9 cellular contexts compared by ENCODE assay signal in genomic region chr5:177509991-177510566, GRCh38. TPM values are rescaled to one million over a fixed set of nuclear protein-coding genes. Genes with fewer than 3 reads are reported as not detected.
DNase-seq lines count a peak whose midpoint lies in the region; ATAC-seq, FAIRE-seq and TF ChIP-seq lines count a peak whose summit lies in the region.
"Had no signal": no experiment of that assay in that cellular context is flagged by ENCODE, and none has a peak within 500 bp of the region (broad histone marks: within the 10 kb centered on the region; RNA-seq: fewer than 3 reads in every experiment).

No MANE protein-coding gene starts in this region.

- H3K4me1 ChIP-seq in left ventricle myocardium inferior = peaks cover 20% of the 10 kb centered on the region
- peaks cover 0 to 32% (median 0%) of the 10 kb centered on the region in 12 donors for H3K4me1 ChIP-seq in heart left ventricle
- peaks cover 0 to 12% (median 9%) of the 10 kb centered on the region in 4 experiments; a peak in 5 of 7 replicates for H3K4me1 ChIP-seq in H1 (replicated peaks in 1 of 4; ENCODE audit: control insufficient read depth in 3 of 4, insufficient read depth in 4 of 4, low read length in 3 of 4)
- H3K4me1 ChIP-seq in upper lobe of right lung = no peaks in the 10 kb centered on the region

- H3K79me1 ChIP-seq in H1 (ENCODE audit: low read depth, low read length) = 0 out of 2 replicates have a peak, but pooled peaks cover 2% of the 10 kb centered on the region

- no peak for TF ChIP-seq RAD21 in H1 (IDR thresholded peaks at IDR 0.05 in 1 of 2, conservative IDR thresholded peaks at IDR 0.05 in 1 of 2; ENCODE audit: low read depth in 2 of 2, low read length in 2 of 2)

- H2BK12ac ChIP-seq in H1 (ENCODE audit: low read depth, low read length) = no peak overlapping the region

- H2BK5ac ChIP-seq in H1 (ENCODE audit: low read depth, low read length) = peak overlapping the region; percentile 71; the same call in 1 of the 2 replicates

- TF ChIP-seq EP300 in H1 (IDR thresholded peaks at IDR 0.05; ENCODE audit: borderline replicate concordance in 1 of 2, low read depth in 2 of 2, low read length in 2 of 2) = no peak

- H2AFZ ChIP-seq in H1 (ENCODE audit: low read length) = no peak overlapping the region

- no peak overlapping the region for H4K91ac ChIP-seq in H1 (replicated peaks; ENCODE audit: insufficient read length, low read length)

- no peaks in the 10 kb centered on the region for H3K23me2 ChIP-seq in H1 (ENCODE audit: low read depth, low read length)

- H3K27me3 ChIP-seq in left ventricle myocardium inferior (ENCODE audit: low read depth) = no peaks in the 10 kb centered on the region
- H3K27me3 ChIP-seq in heart left ventricle = no peaks in the 10 kb centered on the region
- no peaks in the 10 kb centered on the region for H3K27me3 ChIP-seq in H1 (replicated peaks in 1 of 4; ENCODE audit: control insufficient read depth in 3 of 4, extremely low read depth in 1 of 4, insufficient read depth in 3 of 4, low read length in 3 of 4)
- no peaks in the 10 kb centered on the region for H3K27me3 ChIP-seq in upper lobe of right lung

- peaks cover 0 to 17% of the 10 kb centered on the region in 2 experiments for H4K20me1 ChIP-seq in H1 (replicated peaks in 1 of 2; ENCODE audit: control insufficient read depth in 1 of 2, insufficient read depth in 2 of 2, low read length in 2 of 2)

- H4K8ac ChIP-seq in H1 (ENCODE audit: extremely low read depth, insufficient read depth, low read length) = no peak overlapping the region

- H3K27ac ChIP-seq in left ventricle myocardium inferior (replicated peaks) (peak overlapping the region; percentile 56), heart left ventricle (peak overlapping the region in 4 of 12 donors; percentile 14 to 93 (median 50)), H1 (ENCODE audit: low read depth, low read length) (no peak overlapping the region), upper lobe of right lung (peak overlapping the region; percentile 87)

- 0 out of 2 replicates have a peak overlapping the region, but pooled peaks have one; percentile 29 for H2BK15ac ChIP-seq in H1 (ENCODE audit: low read length)

- no peak overlapping the region for H2BK20ac ChIP-seq in H1 (ENCODE audit: low read length)

- intact Hi-C loops in left ventricle myocardium inferior (cut with micrococcal nuclease) = no loop called here
- intact Hi-C loops in heart left ventricle (cut with DNase I) = loop anchor here in 3 of 10 donors (10.0 kb wide), 2 partner anchors 85 to 195 kb away; partner anchors contain the start of genes TMED9 (in 2 of the 3) and MXD3 (in 1 of the 3)
- intact Hi-C loops in upper lobe of right lung (cut with DNase I) = no loop called here

- peaks cover 45% of the 10 kb centered on the region for H3K36me3 ChIP-seq in left ventricle myocardium inferior
- H3K36me3 ChIP-seq in heart left ventricle = peaks cover 7 to 50% (median 42%) of the 10 kb centered on the region in 9 donors
- peaks cover 22 to 45% (median 42%) of the 10 kb centered on the region in 4 experiments for H3K36me3 ChIP-seq in H1 (ENCODE audit: control insufficient read depth in 2 of 4, insufficient read depth in 4 of 4, low read length in 3 of 4)
- peaks cover 48% of the 10 kb centered on the region for H3K36me3 ChIP-seq in upper lobe of right lung

- CTCF ChIA-PET in H1 (lab: Charles Lee; ENCODE audit: partially characterized antibody) = interaction anchor here (0.9 to 20.8 kb wide), 4 partner anchors 10 to 20 kb away, joined by 3 to 306 read pairs (median 30); partner anchors contain the start of gene PDLIM7

- H3K23ac ChIP-seq in H1 (ENCODE audit: insufficient read length) = no peak overlapping the region

- FAIRE-seq in H1 (lab: Jason Lieb, UNC) = no peak

- POLR2A ChIA-PET in H1 (lab: Charles Lee; ENCODE audit: partially characterized antibody) = interaction anchor here (0.7 to 65.5 kb wide), 5 partner anchors 9 to 43 kb away, joined by 3 to 3349 read pairs (median 4); partner anchors contain the start of genes DBN1, FAM193B, PDLIM7 and PRR7

- no peak for TF ChIP-seq POLR2A in heart left ventricle (IDR thresholded peaks at IDR 0.05)
- no peak for TF ChIP-seq POLR2A in H1 (IDR thresholded peaks at IDR 0.05; ENCODE audit: control extremely low read depth in 1 of 2, low read depth in 2 of 2, low read length in 2 of 2)

- H2BK120ac ChIP-seq in H1 (replicated peaks; ENCODE audit: low read depth, low read length) = no peak overlapping the region

- no peak overlapping the region for H4K5ac ChIP-seq in H1 (ENCODE audit: insufficient read length, low read depth, low read length)

- no peak overlapping the region for H3K56ac ChIP-seq in H1 (replicated peaks; ENCODE audit: insufficient read length, low read depth, low read length)

- no peak overlapping the region for H3K4ac ChIP-seq in H1 (replicated peaks; ENCODE audit: insufficient read length, low read depth, low read length)

- H3K14ac ChIP-seq in H1 (ENCODE audit: insufficient read length) = no peak overlapping the region

- no peak overlapping the region for H3K4me3 ChIP-seq in left ventricle myocardium inferior
- peak overlapping the region in 5 of 12 donors; percentile 35 to 71 (median 48) for H3K4me3 ChIP-seq in heart left ventricle
- H3K4me3 ChIP-seq in H1 (ENCODE audit: extremely low read depth in 1 of 4, insufficient read depth in 2 of 4, low read depth in 3 of 4, low read length in 4 of 4) = no peak overlapping the region
- H3K4me3 ChIP-seq in upper lobe of right lung = peak overlapping the region; percentile 59

- H3K9ac ChIP-seq in H1 (replicated peaks in 1 of 4; ENCODE audit: extremely low read depth in 1 of 4, low read depth in 3 of 4, low read length in 3 of 4) = no peak overlapping the region

- no peak for TF ChIP-seq CTCF in left ventricle myocardium inferior (IDR thresholded peaks at IDR 0.05; ENCODE audit: borderline replicate concordance)
- no peak for TF ChIP-seq CTCF in heart left ventricle (IDR thresholded peaks at IDR 0.05)
- no peak for TF ChIP-seq CTCF in H1 (IDR thresholded peaks at IDR 0.05; ENCODE audit: control extremely low read depth in 1 of 3, insufficient read depth in 1 of 3, low read depth in 1 of 3, low read length in 3 of 3)
- no peak for TF ChIP-seq CTCF in upper lobe of right lung (IDR thresholded peaks at IDR 0.05)

- 69 to 75% (median 75%) methylated on average over 7 to 11 of the region's 11 CpGs for WGBS in heart left ventricle, 4 donors
- 90% methylated on average over 11 of the region's 11 CpGs; no CpG with 5 or more reads in 1 of the 2 experiments for WGBS in H1 (ENCODE audit: extremely low coverage in 1 of 2, insufficient coverage in 1 of 2, insufficient read length in 1 of 2, insufficient replicate concordance in 2 of 2, low coverage in 1 of 2, low lambda C conversion rate in 2 of 2, missing lambda C conversion rate in 1 of 2), 2 experiments

- H3K18ac ChIP-seq in H1 (ENCODE audit: extremely low read depth, low read length) = no peak overlapping the region

- no peaks in the 10 kb centered on the region; a peak in 1 of 4 replicates for H3K79me2 ChIP-seq in H1 (ENCODE audit: control insufficient read depth in 1 of 2, insufficient read depth in 2 of 2, low read length in 2 of 2)

- no peak overlapping the region for H2AK5ac ChIP-seq in H1 (ENCODE audit: low read depth, low read length)

- DNase-seq in left ventricle myocardium inferior (no peak), heart left ventricle (no peak), H1 (ENCODE audit: low read depth in 1 of 2, low spot score in 2 of 2) (no peak), upper lobe of right lung (no peak), activated gamma-delta T cell treated with Interleukin-2 at 50 U/mL for 16 hours (no peak), A172 (ENCODE audit: low spot score) (no peak)

- no peak overlapping the region for H3K4me2 ChIP-seq in H1 (ENCODE audit: insufficient read depth in 1 of 2, low read depth in 2 of 2, low read length in 2 of 2)

- no peak for ATAC-seq in heart left ventricle
- peak; percentile 55 for ATAC-seq in HG03175 (IDR thresholded peaks at IDR 0.05; ENCODE audit: unreplicated experiment)
- peak; percentile 12 for ATAC-seq in upper lobe of right lung
- no peak for ATAC-seq in GM19328 (IDR thresholded peaks at IDR 0.05; ENCODE audit: unreplicated experiment)
- ATAC-seq: SK-N-SH treated with all-trans-retinoic acid at 6 μM for 48 hours had no signal

- H3K9me3 ChIP-seq in left ventricle myocardium inferior (replicated peaks) = no peaks in the 10 kb centered on the region
- no peaks in the 10 kb centered on the region for H3K9me3 ChIP-seq in heart left ventricle
- H3K9me3 ChIP-seq in H1 (ENCODE audit: insufficient read depth in 2 of 2, low read depth in 1 of 2, low read length in 1 of 2) = no peaks in the 10 kb centered on the region
- H3K9me3 ChIP-seq in upper lobe of right lung = no peaks in the 10 kb centered on the region

RNA-seq across cellular contexts. Expression of gene DOK3, which starts 0.5 kb away (rescaled TPM):
- total RNA-seq in left ventricle myocardium inferior = 3.3 TPM
- total RNA-seq in heart left ventricle = 10 to 100 TPM in 1 of 9 donors, 1 to 10 TPM in 7, under 1 TPM in 1; 0.77 to 23.8 (median 2.7) TPM
- 1 to 10 TPM; 1.1 to 3.0 TPM for polyA plus RNA-seq in heart left ventricle
- 6.4 and 8.6 TPM in 2 replicates for total RNA-seq in H1 (2021; fragmentation: NEBNext Ultra II Directional; extraction: Animal tissue kit (Norgen Biotek cat#: 25700))
- 4.2 and 6.3 TPM in 2 replicates for polyA plus RNA-seq in H1 (2011; rRNA removed)
- polyA plus RNA-seq in H1 (2011; cell fraction: cytosol; rRNA removed) = 4.7 TPM
- polyA plus RNA-seq in H1 (2011; cell fraction: nucleus; rRNA removed) = 28.3 TPM
- 5.7 to 10.5 TPM (median 6.6 TPM) in 4 replicates for polyA plus RNA-seq in H1 (2012, experiment 1 of 2)
- 3.0 TPM for polyA plus RNA-seq in H1 (2012, experiment 2 of 2)
- 5.7 TPM for polyA plus RNA-seq in H1 (2013, experiment 1 of 2)
- 5.5 TPM for polyA plus RNA-seq in H1 (2013, experiment 2 of 2)
- polyA minus RNA-seq in H1 (2011; rRNA and poly(A)+ RNA removed) = 1.3 and 3.3 TPM in 2 replicates
- polyA minus RNA-seq in H1 (2011; cell fraction: cytosol; rRNA and poly(A)+ RNA removed) = 0.73 TPM
- polyA minus RNA-seq in H1 (2011; cell fraction: nucleus; rRNA and poly(A)+ RNA removed) = 7.3 TPM
- total RNA-seq in upper lobe of right lung = 45.6 TPM
- 0.19 and 1.7 TPM in 2 replicates for total RNA-seq in A172 (2014; rRNA removed; shearing (Covaris generic))

RNA-seq across cellular contexts. Expression of gene DDX41, which starts 6.7 kb away (rescaled TPM):
- 29.7 TPM for total RNA-seq in left ventricle myocardium inferior
- total RNA-seq in heart left ventricle = 10 to 100 TPM; 24.4 to 53.8 (median 37.7) TPM
- polyA plus RNA-seq in heart left ventricle = 10 to 100 TPM; 33.0 to 65.4 TPM
- 101 and 102 TPM in 2 replicates for total RNA-seq in H1 (2021; fragmentation: NEBNext Ultra II Directional; extraction: Animal tissue kit (Norgen Biotek cat#: 25700))
- 135 and 187 TPM in 2 replicates for polyA plus RNA-seq in H1 (2011; rRNA removed)
- polyA plus RNA-seq in H1 (2011; cell fraction: cytosol; rRNA removed) = 198 TPM
- 361 TPM for polyA plus RNA-seq in H1 (2011; cell fraction: nucleus; rRNA removed)
- polyA plus RNA-seq in H1 (2012, experiment 1 of 2) = 72.1 to 148 TPM (median 142 TPM) in 4 replicates
- polyA plus RNA-seq in H1 (2012, experiment 2 of 2) = 81.7 TPM
- polyA plus RNA-seq in H1 (2013, experiment 1 of 2) = 72.4 TPM
- 70.9 TPM for polyA plus RNA-seq in H1 (2013, experiment 2 of 2)
- polyA minus RNA-seq in H1 (2011; rRNA and poly(A)+ RNA removed) = 105 and 106 TPM in 2 replicates
- 142 TPM for polyA minus RNA-seq in H1 (2011; cell fraction: cytosol; rRNA and poly(A)+ RNA removed)
- 80.9 TPM for polyA minus RNA-seq in H1 (2011; cell fraction: nucleus; rRNA and poly(A)+ RNA removed)
- total RNA-seq in upper lobe of right lung = 61.6 TPM
- total RNA-seq in A172 (2014; rRNA removed; shearing (Covaris generic)) = 153 and 154 TPM in 2 replicates

RNA-seq across cellular contexts. Expression of gene PDLIM7, which starts 12.7 kb away (rescaled TPM):
- total RNA-seq in left ventricle myocardium inferior = 54.4 TPM
- total RNA-seq in heart left ventricle = 100 to 1,000 TPM in 1 of 9 donors, 10 to 100 TPM in 8; 36.3 to 124 (median 49.4) TPM
- polyA plus RNA-seq in heart left ventricle = 10 to 100 TPM; 89.9 to 95.1 TPM
- total RNA-seq in H1 (2021; fragmentation: NEBNext Ultra II Directional; extraction: Animal tissue kit (Norgen Biotek cat#: 25700)) = 86.7 and 94.2 TPM in 2 replicates
- polyA plus RNA-seq in H1 (2011; rRNA removed) = 67.3 and 118 TPM in 2 replicates
- 69.8 TPM for polyA plus RNA-seq in H1 (2011; cell fraction: cytosol; rRNA removed)
- polyA plus RNA-seq in H1 (2011; cell fraction: nucleus; rRNA removed) = 396 TPM
- polyA plus RNA-seq in H1 (2012, experiment 1 of 2) = 66.9 to 114 TPM (median 104 TPM) in 4 replicates
- polyA plus RNA-seq in H1 (2012, experiment 2 of 2) = 72.7 TPM
- polyA plus RNA-seq in H1 (2013, experiment 1 of 2) = 55.8 TPM
- polyA plus RNA-seq in H1 (2013, experiment 2 of 2) = 54.4 TPM
- 22.3 and 28.0 TPM in 2 replicates for polyA minus RNA-seq in H1 (2011; rRNA and poly(A)+ RNA removed)
- 53.7 TPM for polyA minus RNA-seq in H1 (2011; cell fraction: cytosol; rRNA and poly(A)+ RNA removed)
- 149 TPM for polyA minus RNA-seq in H1 (2011; cell fraction: nucleus; rRNA and poly(A)+ RNA removed)
- 59.1 TPM for total RNA-seq in upper lobe of right lung
- 189 and 215 TPM in 2 replicates for total RNA-seq in A172 (2014; rRNA removed; shearing (Covaris generic))

RNA-seq across cellular contexts. Expression of gene DBN1, which starts 36.6 kb away (rescaled TPM):
- total RNA-seq in left ventricle myocardium inferior (21.8 TPM), heart left ventricle (10 to 100 TPM; 12.3 to 60.7 (median 23.3) TPM), upper lobe of right lung (34.6 TPM)
- polyA plus RNA-seq in heart left ventricle (10 to 100 TPM; 13.2 to 28.1 TPM), H1 (2011; rRNA removed) (168 and 250 TPM in 2 replicates)
- 325 and 333 TPM in 2 replicates for total RNA-seq in H1 (2021; fragmentation: NEBNext Ultra II Directional; extraction: Animal tissue kit (Norgen Biotek cat#: 25700))
- polyA plus RNA-seq in H1 (2011; cell fraction: cytosol; rRNA removed) = 212 TPM
- 1,074 TPM for polyA plus RNA-seq in H1 (2011; cell fraction: nucleus; rRNA removed)
- polyA plus RNA-seq in H1 (2012, experiment 1 of 2) = 188 to 314 TPM (median 284 TPM) in 4 replicates
- 241 TPM for polyA plus RNA-seq in H1 (2012, experiment 2 of 2)
- polyA plus RNA-seq in H1 (2013, experiment 1 of 2) = 332 TPM
- polyA plus RNA-seq in H1 (2013, experiment 2 of 2) = 350 TPM
- 120 and 154 TPM in 2 replicates for polyA minus RNA-seq in H1 (2011; rRNA and poly(A)+ RNA removed)
- 133 TPM for polyA minus RNA-seq in H1 (2011; cell fraction: cytosol; rRNA and poly(A)+ RNA removed)
- polyA minus RNA-seq in H1 (2011; cell fraction: nucleus; rRNA and poly(A)+ RNA removed) = 288 TPM
- total RNA-seq in A172 (2014; rRNA removed; shearing (Covaris generic)) = 343 and 354 TPM in 2 replicates

RNA-seq across cellular contexts. Expression of gene FAM193B, which starts 44.3 kb away (rescaled TPM):
- total RNA-seq in left ventricle myocardium inferior (21.5 TPM), heart left ventricle (10 to 100 TPM; 13.1 to 34.4 (median 20.2) TPM), upper lobe of right lung (76.3 TPM)
- polyA plus RNA-seq in heart left ventricle (10 to 100 TPM; 17.4 to 58.9 TPM), H1 (2011; rRNA removed) (49.9 and 91.8 TPM in 2 replicates)
- 69.8 and 75.2 TPM in 2 replicates for total RNA-seq in H1 (2021; fragmentation: NEBNext Ultra II Directional; extraction: Animal tissue kit (Norgen Biotek cat#: 25700))
- polyA plus RNA-seq in H1 (2011; cell fraction: cytosol; rRNA removed) = 70.5 TPM
- 384 TPM for polyA plus RNA-seq in H1 (2011; cell fraction: nucleus; rRNA removed)
- polyA plus RNA-seq in H1 (2012, experiment 1 of 2) = 57.7 to 86.6 TPM (median 81.0 TPM) in 4 replicates
- 67.9 TPM for polyA plus RNA-seq in H1 (2012, experiment 2 of 2)
- 59.7 TPM for polyA plus RNA-seq in H1 (2013, experiment 1 of 2)
- polyA plus RNA-seq in H1 (2013, experiment 2 of 2) = 54.0 TPM
- 23.4 and 37.6 TPM in 2 replicates for polyA minus RNA-seq in H1 (2011; rRNA and poly(A)+ RNA removed)
- 34.4 TPM for polyA minus RNA-seq in H1 (2011; cell fraction: cytosol; rRNA and poly(A)+ RNA removed)
- 53.4 TPM for polyA minus RNA-seq in H1 (2011; cell fraction: nucleus; rRNA and poly(A)+ RNA removed)
- total RNA-seq in A172 (2014; rRNA removed; shearing (Covaris generic)) = 21.8 and 28.7 TPM in 2 replicates

Comparison
In these comparisons a context has a peak if more than half of its experiments do, and no peak if none do; other contexts are left out.
1. ATAC-seq: peak in HG03175 (single experiment) and upper lobe of right lung (single experiment); none in heart left ventricle (0 of 4) and GM19328 (single experiment).